ENCODE assay signal across 14 cellular contexts in the genomic region with DNA sequence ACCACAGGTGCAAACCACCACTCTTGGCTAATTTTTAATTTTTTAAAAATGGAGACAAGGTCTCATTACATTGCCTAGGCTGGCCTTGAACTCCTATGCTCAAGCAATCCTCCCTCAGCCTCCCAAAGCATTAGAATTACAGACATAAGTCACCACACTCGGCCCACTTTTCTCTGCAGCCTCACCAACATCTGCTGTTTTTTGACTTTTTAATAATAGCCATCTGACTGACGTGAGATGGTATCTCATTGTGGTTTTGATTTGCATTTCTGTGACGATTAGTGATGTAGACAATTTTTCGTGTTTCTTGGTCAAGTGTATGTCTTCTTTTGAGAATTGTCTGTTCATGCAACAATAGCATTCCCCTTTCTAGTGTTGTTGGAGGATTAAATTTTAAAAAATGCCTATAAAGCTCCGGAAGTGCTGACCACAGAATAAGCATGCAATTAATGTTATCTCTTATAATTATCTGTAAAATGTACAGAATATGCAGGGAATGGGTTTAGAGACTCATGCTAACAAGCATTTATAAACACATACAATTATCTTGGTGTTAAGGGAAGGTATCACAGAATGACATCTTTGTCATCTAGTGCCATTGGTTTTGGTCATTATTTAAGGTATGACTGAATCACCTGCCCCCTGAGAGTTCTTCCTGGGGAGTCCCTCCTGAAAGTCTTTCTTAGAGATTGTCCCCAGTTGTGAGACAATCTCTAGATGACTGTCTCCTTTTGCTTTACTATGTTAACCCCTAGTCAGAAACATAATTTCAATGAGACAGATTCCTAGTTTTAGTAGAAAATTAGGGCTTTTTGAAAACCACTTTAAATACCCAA.
"Had no signal": no experiment of that assay in that cellular context is flagged by ENCODE, and none has a peak within 500 bp of the region (broad histone marks: within the 10 kb centered on the region; RNA-seq: fewer than 3 reads in every experiment).

No MANE protein-coding gene starts in this region.

- DNase-seq: activated CD4-positive, alpha-beta T cell treated with anti-CD3 and anti-CD28 coated beads, Interleukin-2, amount 10 ng/mL, durations not matched to agents 24 days and 14 days; activated CD4-positive, CD25-positive, alpha-beta regulatory T cell; activated CD8-positive, alpha-beta memory T cell treated with anti-CD3 and anti-CD28 coated beads, Interleukin-2, amount 50 U/mL, for 48 hours; activated gamma-delta T cell treated with Interleukin-2 at 50 U/mL for 16 hours; activated T-cell treated with anti-CD3 and anti-CD28 coated beads, Interleukin-2, amount 50 U/mL, for 72 hours; amniotic stem cell; islet precursor cell; psoas muscle; right lobe of liver; thyroid gland had no signal

- H3K4me3 Mint-ChIP-seq: activated CD4-positive, alpha-beta T cell treated with anti-CD3 and anti-CD28 coated beads, Interleukin-2, amount 10 ng/mL, durations not matched to agents 24 days and 14 days; activated naive CD8-positive, alpha-beta T cell; activated T-cell treated with anti-CD3 and anti-CD28 coated beads, Interleukin-2, amount 50 U/mL, for 72 hours; mesothelial cell of epicardium had no signal

- H3K27me3 ChIP-seq: right lobe of liver, thyroid gland had no signal

- H3K27ac ChIP-seq: psoas muscle, right lobe of liver, thyroid gland had no signal

- ATAC-seq: activated T-cell treated with anti-CD3 and anti-CD28 coated beads, Interleukin-2, amount 50 U/mL, for 72 hours; esophagus mucosa; psoas muscle; right lobe of liver had no signal

- H3K4me1 ChIP-seq: psoas muscle, right lobe of liver had no signal

- H3K4me1 Mint-ChIP-seq: activated CD4-positive, alpha-beta T cell treated with anti-CD3 and anti-CD28 coated beads, Interleukin-2, amount 10 ng/mL, durations not matched to agents 24 days and 14 days had no signal

- H3K27ac Mint-ChIP-seq: activated CD4-positive, alpha-beta T cell treated with anti-CD3 and anti-CD28 coated beads, Interleukin-2, amount 10 ng/mL, durations not matched to agents 24 days and 14 days; activated naive CD8-positive, alpha-beta T cell; activated T-cell treated with anti-CD3 and anti-CD28 coated beads, Interleukin-2, amount 50 U/mL, for 72 hours; mesothelial cell of epicardium had no signal

- H3K36me3 Mint-ChIP-seq: activated naive CD8-positive, alpha-beta T cell; mesothelial cell of epicardium had no signal

- H3K9me3 ChIP-seq: psoas muscle, right lobe of liver, thyroid gland had no signal

- H3K36me3 ChIP-seq: right lobe of liver, thyroid gland had no signal

- H3K27me3 Mint-ChIP-seq: activated naive CD8-positive, alpha-beta T cell had no signal

- H3K9me3 Mint-ChIP-seq: activated CD4-positive, alpha-beta T cell treated with anti-CD3 and anti-CD28 coated beads, Interleukin-2, amount 10 ng/mL, durations not matched to agents 24 days and 14 days; activated T-cell treated with anti-CD3 and anti-CD28 coated beads, Interleukin-2, amount 50 U/mL, for 72 hours; mesothelial cell of epicardium had no signal

- H3K4me3 ChIP-seq: lung, psoas muscle, right lobe of liver, thyroid gland had no signal
